Comparison of ENCODE assay signal across 14 cellular contexts in genomic region chr1:119783354-119784126, GRCh38. TPM values are rescaled to one million over a fixed set of nuclear protein-coding genes. Genes with fewer than 3 reads are reported as not detected.
DNase-seq lines count a peak whose midpoint lies in the region; ATAC-seq and TF ChIP-seq lines count a peak whose summit lies in the region.
"Had no signal": no experiment of that assay in that cellular context is flagged by ENCODE, and none has a peak within 500 bp of the region (broad histone marks: within the 10 kb centered on the region; RNA-seq: fewer than 3 reads in every experiment).

No MANE protein-coding gene starts in this region.

- TF ChIP-seq CTCF in GM23338 (conservative IDR thresholded peaks at IDR 0.05; ENCODE audit: low read depth in 2 of 2), result no peak
- no peak for TF ChIP-seq CTCF in brain (conservative IDR thresholded peaks at IDR 0.05)
- no peak for TF ChIP-seq CTCF in right lobe of liver (IDR thresholded peaks at IDR 0.05)
- no peak for TF ChIP-seq CTCF in RWPE1 (conservative IDR thresholded peaks at IDR 0.05; ENCODE audit: low read depth)

- no peaks in the 10 kb centered on the region for H3K9me3 ChIP-seq in right lobe of liver

- H3K27ac Mint-ChIP-seq in GM23338, result no peak overlapping the region
- peak overlapping the region in 3 of 5 experiments; percentile 63 to 85 (median 78) for H3K27ac Mint-ChIP-seq in brain
- H3K27ac Mint-ChIP-seq: CD8-positive, alpha-beta T cell had no signal

- CTCF ChIA-PET in RWPE1 (lab: Yijun Ruan, JAX), result interaction anchor here (1.1 kb wide), 1 partner anchor 40 kb away, joined by 3 read pairs; no protein-coding TSS in a partner anchor

- no peak for ATAC-seq in GM23338
- peak; percentile 11 to 41 (median 15) for ATAC-seq in right lobe of liver
- no peak for ATAC-seq in GM18519 (IDR thresholded peaks at IDR 0.05; ENCODE audit: low FRiP score, unreplicated experiment)
- ATAC-seq: CD8-positive, alpha-beta T cell had no signal

- WGBS in right lobe of liver (ENCODE audit: insufficient coverage, low coverage, low lambda C conversion rate, missing lambda C conversion rate), result 18% methylated on average over 5 of the region's 5 CpGs

- H3K27ac ChIP-seq in GM23338 (ENCODE audit: low read depth), result no peak overlapping the region
- H3K27ac ChIP-seq in right lobe of liver, result peak overlapping the region in 2 of 3 donors; percentile 85 to 98
- no peak overlapping the region for H3K27ac ChIP-seq in RWPE1

- H3F3A ChIP-seq in GM23338 (replicated peaks; ENCODE audit: low read depth), result no peaks in the 10 kb centered on the region

- no peaks in the 10 kb centered on the region for H3K9me2 ChIP-seq in GM23338 (ENCODE audit: insufficient read depth)

- H3K79me2 ChIP-seq in GM23338 (replicated peaks; ENCODE audit: insufficient read depth), result no peaks in the 10 kb centered on the region

- H3K27me3 Mint-ChIP-seq in GM23338 (ENCODE audit: insufficient read depth, low read depth, poor library complexity) (no peaks in the 10 kb centered on the region), brain (peaks cover 10% of the 10 kb centered on the region)

- peak overlapping the region; percentile 59; the same call in 1 of the 2 replicates for H2AFZ ChIP-seq in GM23338

- DNase-seq in GM23338 (ENCODE audit: low spot score) (no peak), NCI-H226 (peak; percentile 58), right lobe of liver (no peak), NCI-H82 treated with DMSO at 0.1 percent for 48 hours (lab: John Stamatoyannopoulos, UW; ENCODE audit: unreplicated experiment) (no peak), GOT3 (lab: John Stamatoyannopoulos, UW) (no peak), RWPE1 (ENCODE audit: low spot score) (no peak)
- DNase-seq: CD8-positive, alpha-beta T cell; effector CD4-positive, alpha-beta T cell; glutamatergic neuron; KBM-7; NCI-H2107 had no signal

- H3K4me3 Mint-ChIP-seq in GM23338 (no peak overlapping the region), brain (no peak overlapping the region)
- H3K4me3 Mint-ChIP-seq: CD8-positive, alpha-beta T cell had no signal

- H3K4me3 ChIP-seq in GM23338 (no peak overlapping the region), right lobe of liver (no peak overlapping the region)

- H3K4me2 ChIP-seq in GM23338, result no peak overlapping the region

- H3K36me3 ChIP-seq in GM23338 (ENCODE audit: insufficient read depth) (no peaks in the 10 kb centered on the region), right lobe of liver (no peaks in the 10 kb centered on the region)

- H4K20me1 ChIP-seq in GM23338 (replicated peaks; ENCODE audit: insufficient read depth), result no peaks in the 10 kb centered on the region

- POLR2A ChIA-PET in RWPE1 (lab: Yijun Ruan, JAX; ENCODE audit: low non-redundant PET), result interaction anchor here (0.9 kb wide), 1 partner anchor 56 kb away, joined by 3 read pairs; no protein-coding TSS in a partner anchor

- H3K27me3 ChIP-seq in GM23338 (ENCODE audit: insufficient read depth) (no peaks in the 10 kb centered on the region), right lobe of liver (no peaks in the 10 kb centered on the region)

- TF ChIP-seq POLR2A in right lobe of liver (IDR thresholded peaks at IDR 0.05), result no peak

- H3K9me3 Mint-ChIP-seq in GM23338 (no peaks in the 10 kb centered on the region), brain (no peaks in the 10 kb centered on the region)
- H3K9me3 Mint-ChIP-seq: CD8-positive, alpha-beta T cell had no signal

- no peaks in the 10 kb centered on the region for H3K36me3 Mint-ChIP-seq in GM23338 (ENCODE audit: low read depth)
- H3K36me3 Mint-ChIP-seq in brain, result no peaks in the 10 kb centered on the region
- H3K36me3 Mint-ChIP-seq: CD8-positive, alpha-beta T cell had no signal

- H3K4me1 ChIP-seq in GM23338 (ENCODE audit: insufficient read depth) (no peaks in the 10 kb centered on the region), right lobe of liver (peaks cover 0 to 72% (median 27%) of the 10 kb centered on the region in 4 donors)

- intact Hi-C loops in right lobe of liver (cut with DNase I), result no loop called here

- peaks cover 10% of the 10 kb centered on the region; the same call in 2 of the 3 replicates for H3K4me1 Mint-ChIP-seq in GM23338
- peaks cover 41% of the 10 kb centered on the region for H3K4me1 Mint-ChIP-seq in brain

TF ChIP-seq in GM23338, 12 proteins besides CTCF, POLR2A, EP300 and RAD21 (continues in another document):
- TF ChIP-seq NANOG (IDR thresholded peaks at IDR 0.05; ENCODE audit: borderline replicate concordance) (no peak), EZH2 (IDR thresholded peaks at IDR 0.05; ENCODE audit: low read depth, unreplicated experiment) (no peak), POLR2AphosphoS5 (IDR thresholded peaks at IDR 0.05; ENCODE audit: low read depth) (no peak), ZNF331 (CRISPR knock-in tag; IDR thresholded peaks at IDR 0.05; ENCODE audit: low read depth) (no peak)
- TF ChIP-seq, protein P1, sequence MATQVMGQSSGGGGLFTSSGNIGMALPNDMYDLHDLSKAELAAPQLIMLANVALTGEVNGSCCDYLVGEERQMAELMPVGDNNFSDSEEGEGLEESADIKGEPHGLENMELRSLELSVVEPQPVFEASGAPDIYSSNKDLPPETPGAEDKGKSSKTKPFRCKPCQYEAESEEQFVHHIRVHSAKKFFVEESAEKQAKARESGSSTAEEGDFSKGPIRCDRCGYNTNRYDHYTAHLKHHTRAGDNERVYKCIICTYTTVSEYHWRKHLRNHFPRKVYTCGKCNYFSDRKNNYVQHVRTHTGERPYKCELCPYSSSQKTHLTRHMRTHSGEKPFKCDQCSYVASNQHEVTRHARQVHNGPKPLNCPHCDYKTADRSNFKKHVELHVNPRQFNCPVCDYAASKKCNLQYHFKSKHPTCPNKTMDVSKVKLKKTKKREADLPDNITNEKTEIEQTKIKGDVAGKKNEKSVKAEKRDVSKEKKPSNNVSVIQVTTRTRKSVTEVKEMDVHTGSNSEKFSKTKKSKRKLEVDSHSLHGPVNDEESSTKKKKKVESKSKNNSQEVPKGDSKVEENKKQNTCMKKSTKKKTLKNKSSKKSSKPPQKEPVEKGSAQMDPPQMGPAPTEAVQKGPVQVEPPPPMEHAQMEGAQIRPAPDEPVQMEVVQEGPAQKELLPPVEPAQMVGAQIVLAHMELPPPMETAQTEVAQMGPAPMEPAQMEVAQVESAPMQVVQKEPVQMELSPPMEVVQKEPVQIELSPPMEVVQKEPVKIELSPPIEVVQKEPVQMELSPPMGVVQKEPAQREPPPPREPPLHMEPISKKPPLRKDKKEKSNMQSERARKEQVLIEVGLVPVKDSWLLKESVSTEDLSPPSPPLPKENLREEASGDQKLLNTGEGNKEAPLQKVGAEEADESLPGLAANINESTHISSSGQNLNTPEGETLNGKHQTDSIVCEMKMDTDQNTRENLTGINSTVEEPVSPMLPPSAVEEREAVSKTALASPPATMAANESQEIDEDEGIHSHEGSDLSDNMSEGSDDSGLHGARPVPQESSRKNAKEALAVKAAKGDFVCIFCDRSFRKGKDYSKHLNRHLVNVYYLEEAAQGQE (IDR thresholded peaks at IDR 0.05; ENCODE audit: unreplicated experiment), result no peak

RNA-seq across cellular contexts. Expression of gene HMGCS2, which starts 14.8 kb away (rescaled TPM):
- total RNA-seq in GM23338 (2014; rRNA removed; shearing (Covaris generic)), result not detected in 2 replicates
- polyA plus RNA-seq in GM23338 (2016; fragmentation: Nextera tagmentation; extraction: Ambion mirVana) (not detected in 2 replicates), brain (ENCODE audit: insufficient read depth, low read depth, low replicate concordance) (not detected)
- total RNA-seq in right lobe of liver, result 100 to 1,000 TPM; 390 to 938 (median 855) TPM
- total RNA-seq: CD8-positive, alpha-beta T cell had no signal
- polyA plus RNA-seq: neural cell had no signal

RNA-seq across cellular contexts. Expression of gene REG4, which starts 27.7 kb away (rescaled TPM):
- not detected in 2 replicates for total RNA-seq in GM23338 (2014; rRNA removed; shearing (Covaris generic))
- polyA plus RNA-seq in GM23338 (2016; fragmentation: Nextera tagmentation; extraction: Ambion mirVana), result not detected in 2 replicates
- polyA plus RNA-seq in brain (ENCODE audit: insufficient read depth, low read depth, low replicate concordance), result not detected
- under 1 TPM in 1 of 6 experiments, not detected in 5; 0.20 TPM for total RNA-seq in right lobe of liver
- polyA plus RNA-seq: neural cell had no signal

Comparison
In these comparisons a context has a peak if more than half of its experiments do, and no peak if none do; other contexts are left out.
1. ATAC-seq: peak in right lobe of liver (4 of 4); none in GM23338 (single experiment) and GM18519 (single experiment).
2. H3K27ac ChIP-seq: peak in right lobe of liver (2 of 3); none in GM23338 (single experiment) and RWPE1 (single experiment).
3. RNA of gene HMGCS2, which starts 14.8 kb away (total RNA-seq): 390 to 938 TPM in right lobe of liver; not detected in GM23338; every median in the first group is over 100 times any median in the second.